11 cellular contexts compared by ENCODE assay signal in genomic region chr16:29876186-29876577, GRCh38. TPM values are rescaled to one million over a fixed set of nuclear protein-coding genes. Genes with fewer than 3 reads are reported as not detected.
A peak's percentile ranks its signal among the peaks of the same experiment; 100 is the strongest.
DNase-seq lines count a peak whose midpoint lies in the region; ATAC-seq lines count a peak whose summit lies in the region.
"Had no signal": no experiment of that assay in that cellular context is flagged by ENCODE, and none has a peak within 500 bp of the region (broad histone marks: within the 10 kb centered on the region; RNA-seq: fewer than 3 reads in every experiment).

No MANE protein-coding gene starts in this region.

- no peaks in the 10 kb centered on the region for H3K4me1 ChIP-seq in iPS-18a (ENCODE audit: control insufficient read depth, low read depth, low read length)

- peaks cover 37% of the 10 kb centered on the region for H3K27me3 Mint-ChIP-seq in activated T-cell treated with anti-CD3 and anti-CD28 coated beads, Interleukin-2, amount 50 U/mL, for 24 hours
- H3K27me3 Mint-ChIP-seq in activated T-cell treated with anti-CD3 and anti-CD28 coated beads, Interleukin-2, amount 50 U/mL, for 72 hours (ENCODE audit: low read depth): peaks cover 30% of the 10 kb centered on the region
- H3K27me3 Mint-ChIP-seq in stimulated activated naive CD8-positive, alpha-beta T cell treated with anti-CD3 and anti-CD28 coated beads, Interleukin-15, amount 100 ng/mL, for 72 hours: peaks cover 48% of the 10 kb centered on the region

- no peaks in the 10 kb centered on the region for H3K9me3 ChIP-seq in iPS-18a (ENCODE audit: control insufficient read depth, low read depth, low read length)

- H3K27ac Mint-ChIP-seq in activated T-cell treated with anti-CD3 and anti-CD28 coated beads, Interleukin-2, amount 50 U/mL, for 24 hours: no peak overlapping the region
- H3K27ac Mint-ChIP-seq in activated T-cell treated with anti-CD3 and anti-CD28 coated beads, Interleukin-2, amount 50 U/mL, for 72 hours: no peak overlapping the region
- no peak overlapping the region for H3K27ac Mint-ChIP-seq in stimulated activated naive CD8-positive, alpha-beta T cell treated with anti-CD3 and anti-CD28 coated beads, Interleukin-15, amount 100 ng/mL, for 72 hours

- no peak overlapping the region for H3K9ac ChIP-seq in iPS-18a (ENCODE audit: low read length)

- no peak overlapping the region for H3K27ac ChIP-seq in iPS-18a (ENCODE audit: low read length)
- H3K27ac ChIP-seq: PC-9 had no signal

- H3K36me3 Mint-ChIP-seq in activated T-cell treated with anti-CD3 and anti-CD28 coated beads, Interleukin-2, amount 50 U/mL, for 24 hours (ENCODE audit: low read depth): no peaks in the 10 kb centered on the region
- no peaks in the 10 kb centered on the region for H3K36me3 Mint-ChIP-seq in activated T-cell treated with anti-CD3 and anti-CD28 coated beads, Interleukin-2, amount 50 U/mL, for 72 hours (ENCODE audit: insufficient read depth in 2 of 2)

- peaks cover 4% of the 10 kb centered on the region for H3K36me3 ChIP-seq in iPS-18a (ENCODE audit: control insufficient read depth, low read depth, low read length)

- no peak for ATAC-seq in activated T-cell treated with anti-CD3 and anti-CD28 coated beads, Interleukin-2, amount 50 U/mL, for 72 hours (replicated peaks in 1 of 2)
- ATAC-seq in stimulated activated naive CD8-positive, alpha-beta T cell treated with anti-CD3 and anti-CD28 coated beads, Interleukin-15, amount 100 ng/mL, for 72 hours: no peak
- no peak for ATAC-seq in HG03521 (IDR thresholded peaks at IDR 0.05; ENCODE audit: unreplicated experiment)

- H3K9me3 Mint-ChIP-seq in activated T-cell treated with anti-CD3 and anti-CD28 coated beads, Interleukin-2, amount 50 U/mL, for 24 hours: no peaks in the 10 kb centered on the region
- no peaks in the 10 kb centered on the region for H3K9me3 Mint-ChIP-seq in activated T-cell treated with anti-CD3 and anti-CD28 coated beads, Interleukin-2, amount 50 U/mL, for 72 hours
- no peaks in the 10 kb centered on the region for H3K9me3 Mint-ChIP-seq in stimulated activated naive CD8-positive, alpha-beta T cell treated with anti-CD3 and anti-CD28 coated beads, Interleukin-15, amount 100 ng/mL, for 72 hours

- H3K27me3 ChIP-seq in iPS-18a (ENCODE audit: control insufficient read depth, insufficient read depth, low read length): peaks cover 8% of the 10 kb centered on the region

- peak overlapping the region; percentile 65 for H3K4me3 Mint-ChIP-seq in activated T-cell treated with anti-CD3 and anti-CD28 coated beads, Interleukin-2, amount 50 U/mL, for 24 hours
- peak overlapping the region; percentile 26 to 85 for H3K4me3 Mint-ChIP-seq in activated T-cell treated with anti-CD3 and anti-CD28 coated beads, Interleukin-2, amount 50 U/mL, for 72 hours
- peak overlapping the region; percentile 66 to 67 for H3K4me3 Mint-ChIP-seq in stimulated activated naive CD8-positive, alpha-beta T cell treated with anti-CD3 and anti-CD28 coated beads, Interleukin-15, amount 100 ng/mL, for 72 hours

- peaks cover 16% of the 10 kb centered on the region for H3K4me1 Mint-ChIP-seq in activated T-cell treated with anti-CD3 and anti-CD28 coated beads, Interleukin-2, amount 50 U/mL, for 24 hours (ENCODE audit: low read depth)
- H3K4me1 Mint-ChIP-seq in activated T-cell treated with anti-CD3 and anti-CD28 coated beads, Interleukin-2, amount 50 U/mL, for 72 hours (ENCODE audit: low read depth): peaks cover 20% of the 10 kb centered on the region
- peaks cover 20% of the 10 kb centered on the region for H3K4me1 Mint-ChIP-seq in stimulated activated naive CD8-positive, alpha-beta T cell treated with anti-CD3 and anti-CD28 coated beads, Interleukin-15, amount 100 ng/mL, for 72 hours

- peak; percentile 38 for DNase-seq in activated T-cell treated with anti-CD3 and anti-CD28 coated beads, Interleukin-2, amount 50 U/mL, for 24 hours
- DNase-seq in activated T-cell treated with anti-CD3 and anti-CD28 coated beads, Interleukin-2, amount 50 U/mL, for 1 hour: no peak
- DNase-seq in activated T-cell treated with anti-CD3 and anti-CD28 coated beads, Interleukin-2, amount 50 U/mL, for 72 hours: no peak
- DNase-seq in stimulated activated naive CD8-positive, alpha-beta T cell treated with anti-CD3 and anti-CD28 coated beads, Interleukin-15, amount 100 ng/mL, for 72 hours: no peak
- no peak for DNase-seq in NCI-H146 treated with DMSO at 0.1 percent for 48 hours (lab: John Stamatoyannopoulos, UW; ENCODE audit: unreplicated experiment)
- DNase-seq in NCI-H345 (lab: John Stamatoyannopoulos, UW): no peak
- DNase-seq: kidney, NCI-H1436, PC-9 had no signal

- peak overlapping the region; percentile 64 for H3K4me3 ChIP-seq in iPS-18a (ENCODE audit: low read length)
- H3K4me3 ChIP-seq: PC-9 had no signal

RNA-seq across cellular contexts. Expression of gene CDIPT, which starts 13.2 kb away (rescaled TPM):
- 10 to 100 TPM; 48.7 to 56.0 TPM for total RNA-seq in activated T-cell treated with anti-CD3 and anti-CD28 coated beads, Interleukin-2, amount 50 U/mL, for 72 hours

RNA-seq across cellular contexts. Expression of gene SEZ6L2, which starts 23.2 kb away (rescaled TPM):
- under 1 TPM; 0.31 to 0.44 TPM for total RNA-seq in activated T-cell treated with anti-CD3 and anti-CD28 coated beads, Interleukin-2, amount 50 U/mL, for 72 hours

RNA-seq across cellular contexts. Expression of gene ASPHD1, which starts 24.1 kb away (rescaled TPM):
- under 1 TPM; 0.82 to 0.93 TPM for total RNA-seq in activated T-cell treated with anti-CD3 and anti-CD28 coated beads, Interleukin-2, amount 50 U/mL, for 72 hours

RNA-seq across cellular contexts. Expression of gene KCTD13, which starts 49.8 kb away (rescaled TPM):
- total RNA-seq in activated T-cell treated with anti-CD3 and anti-CD28 coated beads, Interleukin-2, amount 50 U/mL, for 72 hours: 10 to 100 TPM; 45.3 to 46.8 TPM

RNA-seq across cellular contexts. Expression of gene MVP, which starts 55.9 kb away (rescaled TPM):
- 100 to 1,000 TPM; 148 to 161 TPM for total RNA-seq in activated T-cell treated with anti-CD3 and anti-CD28 coated beads, Interleukin-2, amount 50 U/mL, for 72 hours
